Comparison of ENCODE assay signal across 1 cellular context in the genomic region with DNA sequence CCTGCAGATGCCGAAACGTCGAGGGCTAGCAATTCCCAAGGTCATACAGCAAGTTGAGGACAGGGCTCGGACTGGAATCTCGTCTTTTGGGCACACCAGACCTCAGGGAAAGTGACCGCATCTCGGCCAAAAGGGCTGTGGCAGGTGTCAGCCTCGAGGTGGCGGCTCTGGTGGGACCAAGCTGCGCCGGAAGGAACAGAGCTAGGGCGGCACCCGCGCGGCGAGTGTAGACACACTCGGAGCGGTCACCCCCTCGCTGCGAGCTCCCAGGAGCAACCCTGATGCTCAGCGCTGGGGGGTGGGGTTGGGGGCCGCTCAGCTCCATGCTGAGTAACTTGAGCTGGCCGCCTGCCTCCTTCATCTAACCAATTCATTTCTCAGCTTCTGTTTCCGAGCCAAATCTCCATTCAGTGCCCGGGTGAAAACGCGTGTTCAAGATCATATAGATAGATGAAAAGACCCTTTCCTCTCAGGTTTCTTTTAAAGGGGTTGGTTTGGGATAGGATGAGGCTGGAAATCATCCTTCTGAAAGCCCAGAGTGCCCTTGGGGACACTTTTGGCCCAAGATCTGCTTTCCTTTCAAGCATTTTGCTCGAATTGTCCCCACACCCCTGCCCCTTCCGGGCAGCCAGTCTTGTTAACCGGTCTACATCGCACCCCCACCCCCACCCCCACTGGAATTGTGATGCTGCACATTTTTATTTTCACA.
TF ChIP-seq lines count a peak whose summit lies in the region.

No MANE protein-coding gene starts in this region.

TF ChIP-seq in K562, 482 proteins besides CTCF, POLR2A, EP300 and RAD21 (continued from another document and continues in another):
- TF ChIP-seq, protein P1, sequence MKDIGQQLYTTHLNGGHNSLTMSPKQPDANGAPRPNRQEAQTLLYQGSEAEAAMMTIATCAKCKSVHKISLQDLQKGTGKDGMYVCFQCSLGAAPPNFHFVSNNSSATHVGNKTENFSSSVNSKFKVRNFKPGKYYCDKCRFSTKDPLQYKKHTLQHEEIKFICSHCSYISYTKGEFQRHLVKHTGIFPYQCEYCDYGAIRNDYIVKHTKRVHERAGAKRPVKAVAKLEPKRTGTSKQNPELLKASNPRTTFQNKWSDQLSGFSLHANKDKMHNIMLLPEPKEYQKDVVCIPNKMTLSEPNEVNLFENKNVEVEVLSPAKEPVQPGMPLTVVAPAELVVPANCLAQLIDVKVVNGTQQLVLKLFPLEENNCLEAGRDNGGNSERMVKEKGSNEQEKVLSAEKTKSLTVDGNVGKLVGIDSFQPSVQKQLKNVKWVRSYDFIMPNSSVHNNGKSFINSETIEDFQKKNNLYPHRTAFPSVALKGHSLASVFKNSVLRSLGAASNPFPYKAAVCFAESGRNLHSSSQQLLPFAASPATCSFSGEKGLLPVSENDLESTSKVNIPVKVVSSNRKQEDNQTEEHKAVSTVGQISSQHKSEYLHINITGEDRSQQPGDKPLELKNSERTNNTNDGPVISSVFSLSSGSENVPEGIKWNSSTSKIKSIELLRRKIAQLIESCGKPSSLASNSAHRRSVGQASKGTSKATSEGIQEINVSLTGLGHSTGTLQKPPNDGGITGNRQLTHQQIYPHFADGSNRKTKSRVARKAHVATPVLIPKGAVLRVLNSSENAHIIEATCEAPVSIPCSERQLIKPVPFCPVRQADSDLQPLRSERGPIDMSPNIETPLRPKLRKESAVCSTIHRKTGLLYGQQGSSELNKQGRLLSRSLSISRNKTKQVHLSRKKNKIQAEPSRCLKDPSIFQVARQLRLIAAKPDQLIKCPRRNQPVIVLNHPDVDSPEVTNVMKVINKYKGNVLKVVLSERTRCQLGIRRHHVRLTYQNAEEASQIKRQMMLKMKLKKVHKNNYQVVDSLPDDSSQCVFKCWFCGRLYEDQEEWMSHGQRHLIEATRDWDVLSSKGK (CRISPR knock-in tag; IDR thresholded peaks at IDR 0.05) = no peak
- TF ChIP-seq, protein P2, sequence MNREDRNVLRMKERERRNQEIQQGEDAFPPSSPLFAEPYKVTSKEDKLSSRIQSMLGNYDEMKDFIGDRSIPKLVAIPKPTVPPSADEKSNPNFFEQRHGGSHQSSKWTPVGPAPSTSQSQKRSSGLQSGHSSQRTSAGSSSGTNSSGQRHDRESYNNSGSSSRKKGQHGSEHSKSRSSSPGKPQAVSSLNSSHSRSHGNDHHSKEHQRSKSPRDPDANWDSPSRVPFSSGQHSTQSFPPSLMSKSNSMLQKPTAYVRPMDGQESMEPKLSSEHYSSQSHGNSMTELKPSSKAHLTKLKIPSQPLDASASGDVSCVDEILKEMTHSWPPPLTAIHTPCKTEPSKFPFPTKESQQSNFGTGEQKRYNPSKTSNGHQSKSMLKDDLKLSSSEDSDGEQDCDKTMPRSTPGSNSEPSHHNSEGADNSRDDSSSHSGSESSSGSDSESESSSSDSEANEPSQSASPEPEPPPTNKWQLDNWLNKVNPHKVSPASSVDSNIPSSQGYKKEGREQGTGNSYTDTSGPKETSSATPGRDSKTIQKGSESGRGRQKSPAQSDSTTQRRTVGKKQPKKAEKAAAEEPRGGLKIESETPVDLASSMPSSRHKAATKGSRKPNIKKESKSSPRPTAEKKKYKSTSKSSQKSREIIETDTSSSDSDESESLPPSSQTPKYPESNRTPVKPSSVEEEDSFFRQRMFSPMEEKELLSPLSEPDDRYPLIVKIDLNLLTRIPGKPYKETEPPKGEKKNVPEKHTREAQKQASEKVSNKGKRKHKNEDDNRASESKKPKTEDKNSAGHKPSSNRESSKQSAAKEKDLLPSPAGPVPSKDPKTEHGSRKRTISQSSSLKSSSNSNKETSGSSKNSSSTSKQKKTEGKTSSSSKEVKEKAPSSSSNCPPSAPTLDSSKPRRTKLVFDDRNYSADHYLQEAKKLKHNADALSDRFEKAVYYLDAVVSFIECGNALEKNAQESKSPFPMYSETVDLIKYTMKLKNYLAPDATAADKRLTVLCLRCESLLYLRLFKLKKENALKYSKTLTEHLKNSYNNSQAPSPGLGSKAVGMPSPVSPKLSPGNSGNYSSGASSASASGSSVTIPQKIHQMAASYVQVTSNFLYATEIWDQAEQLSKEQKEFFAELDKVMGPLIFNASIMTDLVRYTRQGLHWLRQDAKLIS (CRISPR knock-in tag; IDR thresholded peaks at IDR 0.05) = no peak
- TF ChIP-seq NELFE (IDR thresholded peaks at IDR 0.05; ENCODE audit: insufficient read depth, insufficient read length) (no peak), CTBP1 (IDR thresholded peaks at IDR 0.05; ENCODE audit: borderline replicate concordance) (peak; percentile 58), PTBP1 (IDR thresholded peaks at IDR 0.05; ENCODE audit: low read depth, low read length) (no peak), SIRT6 (IDR thresholded peaks at IDR 0.05; ENCODE audit: low read depth, low read length) (no peak), RHOXF2B (CRISPR knock-in tag; conservative IDR thresholded peaks at IDR 0.05) (no peak), ZNF444 (CRISPR knock-in tag; IDR thresholded peaks at IDR 0.05) (no peak), PHF8 (IDR thresholded peaks at IDR 0.05; ENCODE audit: borderline replicate concordance, low read length) (no peak; the same call in 1 of the 2 replicates), RBM17 (IDR thresholded peaks at IDR 0.05; ENCODE audit: borderline replicate concordance, low read depth, low read length) (no peak), KLF1 (tag; IDR thresholded peaks at IDR 0.05) (no peak), FOSL1 (tag; conservative IDR thresholded peaks at IDR 0.05) (no peak), ZNF41 (CRISPR knock-in tag; conservative IDR thresholded peaks at IDR 0.05) (no peak), ZNF778 (CRISPR knock-in tag; IDR thresholded peaks at IDR 0.05) (no peak), TCF7 (IDR thresholded peaks at IDR 0.05; ENCODE audit: borderline replicate concordance) (no peak), POLR3A (IDR thresholded peaks at IDR 0.05; ENCODE audit: borderline replicate concordance, extremely low read depth, insufficient read depth, insufficient read length) (no peak), TARDBP (IDR thresholded peaks at IDR 0.05) (no peak), SETDB1 (IDR thresholded peaks at IDR 0.05; ENCODE audit: low read length) (no peak), ZNF668 (CRISPR knock-in tag; IDR thresholded peaks at IDR 0.05) (no peak), NONO (IDR thresholded peaks at IDR 0.05; ENCODE audit: low read depth in 2 of 2, low read length in 1 of 2) (no peak), ZSCAN32 (CRISPR knock-in tag; IDR thresholded peaks at IDR 0.05) (peak; percentile 29; the same call in 1 of the 2 replicates)
- TF ChIP-seq, protein P3, sequence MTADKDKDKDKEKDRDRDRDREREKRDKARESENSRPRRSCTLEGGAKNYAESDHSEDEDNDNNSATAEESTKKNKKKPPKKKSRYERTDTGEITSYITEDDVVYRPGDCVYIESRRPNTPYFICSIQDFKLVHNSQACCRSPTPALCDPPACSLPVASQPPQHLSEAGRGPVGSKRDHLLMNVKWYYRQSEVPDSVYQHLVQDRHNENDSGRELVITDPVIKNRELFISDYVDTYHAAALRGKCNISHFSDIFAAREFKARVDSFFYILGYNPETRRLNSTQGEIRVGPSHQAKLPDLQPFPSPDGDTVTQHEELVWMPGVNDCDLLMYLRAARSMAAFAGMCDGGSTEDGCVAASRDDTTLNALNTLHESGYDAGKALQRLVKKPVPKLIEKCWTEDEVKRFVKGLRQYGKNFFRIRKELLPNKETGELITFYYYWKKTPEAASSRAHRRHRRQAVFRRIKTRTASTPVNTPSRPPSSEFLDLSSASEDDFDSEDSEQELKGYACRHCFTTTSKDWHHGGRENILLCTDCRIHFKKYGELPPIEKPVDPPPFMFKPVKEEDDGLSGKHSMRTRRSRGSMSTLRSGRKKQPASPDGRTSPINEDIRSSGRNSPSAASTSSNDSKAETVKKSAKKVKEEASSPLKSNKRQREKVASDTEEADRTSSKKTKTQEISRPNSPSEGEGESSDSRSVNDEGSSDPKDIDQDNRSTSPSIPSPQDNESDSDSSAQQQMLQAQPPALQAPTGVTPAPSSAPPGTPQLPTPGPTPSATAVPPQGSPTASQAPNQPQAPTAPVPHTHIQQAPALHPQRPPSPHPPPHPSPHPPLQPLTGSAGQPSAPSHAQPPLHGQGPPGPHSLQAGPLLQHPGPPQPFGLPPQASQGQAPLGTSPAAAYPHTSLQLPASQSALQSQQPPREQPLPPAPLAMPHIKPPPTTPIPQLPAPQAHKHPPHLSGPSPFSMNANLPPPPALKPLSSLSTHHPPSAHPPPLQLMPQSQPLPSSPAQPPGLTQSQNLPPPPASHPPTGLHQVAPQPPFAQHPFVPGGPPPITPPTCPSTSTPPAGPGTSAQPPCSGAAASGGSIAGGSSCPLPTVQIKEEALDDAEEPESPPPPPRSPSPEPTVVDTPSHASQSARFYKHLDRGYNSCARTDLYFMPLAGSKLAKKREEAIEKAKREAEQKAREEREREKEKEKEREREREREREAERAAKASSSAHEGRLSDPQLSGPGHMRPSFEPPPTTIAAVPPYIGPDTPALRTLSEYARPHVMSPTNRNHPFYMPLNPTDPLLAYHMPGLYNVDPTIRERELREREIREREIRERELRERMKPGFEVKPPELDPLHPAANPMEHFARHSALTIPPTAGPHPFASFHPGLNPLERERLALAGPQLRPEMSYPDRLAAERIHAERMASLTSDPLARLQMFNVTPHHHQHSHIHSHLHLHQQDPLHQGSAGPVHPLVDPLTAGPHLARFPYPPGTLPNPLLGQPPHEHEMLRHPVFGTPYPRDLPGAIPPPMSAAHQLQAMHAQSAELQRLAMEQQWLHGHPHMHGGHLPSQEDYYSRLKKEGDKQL (CRISPR knock-in tag; IDR thresholded peaks at IDR 0.05; ENCODE audit: borderline replicate concordance) = no peak
- TF ChIP-seq, protein P4, sequence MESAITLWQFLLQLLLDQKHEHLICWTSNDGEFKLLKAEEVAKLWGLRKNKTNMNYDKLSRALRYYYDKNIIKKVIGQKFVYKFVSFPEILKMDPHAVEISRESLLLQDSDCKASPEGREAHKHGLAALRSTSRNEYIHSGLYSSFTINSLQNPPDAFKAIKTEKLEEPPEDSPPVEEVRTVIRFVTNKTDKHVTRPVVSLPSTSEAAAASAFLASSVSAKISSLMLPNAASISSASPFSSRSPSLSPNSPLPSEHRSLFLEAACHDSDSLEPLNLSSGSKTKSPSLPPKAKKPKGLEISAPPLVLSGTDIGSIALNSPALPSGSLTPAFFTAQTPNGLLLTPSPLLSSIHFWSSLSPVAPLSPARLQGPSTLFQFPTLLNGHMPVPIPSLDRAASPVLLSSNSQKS (CRISPR knock-in tag; IDR thresholded peaks at IDR 0.05) = no peak
- TF ChIP-seq, protein P5, sequence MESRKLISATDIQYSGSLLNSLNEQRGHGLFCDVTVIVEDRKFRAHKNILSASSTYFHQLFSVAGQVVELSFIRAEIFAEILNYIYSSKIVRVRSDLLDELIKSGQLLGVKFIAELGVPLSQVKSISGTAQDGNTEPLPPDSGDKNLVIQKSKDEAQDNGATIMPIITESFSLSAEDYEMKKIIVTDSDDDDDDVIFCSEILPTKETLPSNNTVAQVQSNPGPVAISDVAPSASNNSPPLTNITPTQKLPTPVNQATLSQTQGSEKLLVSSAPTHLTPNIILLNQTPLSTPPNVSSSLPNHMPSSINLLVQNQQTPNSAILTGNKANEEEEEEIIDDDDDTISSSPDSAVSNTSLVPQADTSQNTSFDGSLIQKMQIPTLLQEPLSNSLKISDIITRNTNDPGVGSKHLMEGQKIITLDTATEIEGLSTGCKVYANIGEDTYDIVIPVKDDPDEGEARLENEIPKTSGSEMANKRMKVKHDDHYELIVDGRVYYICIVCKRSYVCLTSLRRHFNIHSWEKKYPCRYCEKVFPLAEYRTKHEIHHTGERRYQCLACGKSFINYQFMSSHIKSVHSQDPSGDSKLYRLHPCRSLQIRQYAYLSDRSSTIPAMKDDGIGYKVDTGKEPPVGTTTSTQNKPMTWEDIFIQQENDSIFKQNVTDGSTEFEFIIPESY (CRISPR knock-in tag; IDR thresholded peaks at IDR 0.05) = peak; percentile 22; the same call in 1 of the 2 replicates
- TF ChIP-seq, protein P6, sequence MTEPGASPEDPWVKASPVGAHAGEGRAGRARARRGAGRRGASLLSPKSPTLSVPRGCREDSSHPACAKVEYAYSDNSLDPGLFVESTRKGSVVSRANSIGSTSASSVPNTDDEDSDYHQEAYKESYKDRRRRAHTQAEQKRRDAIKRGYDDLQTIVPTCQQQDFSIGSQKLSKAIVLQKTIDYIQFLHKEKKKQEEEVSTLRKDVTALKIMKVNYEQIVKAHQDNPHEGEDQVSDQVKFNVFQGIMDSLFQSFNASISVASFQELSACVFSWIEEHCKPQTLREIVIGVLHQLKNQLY (CRISPR knock-in tag; conservative IDR thresholded peaks at IDR 0.05) = no peak
- TF ChIP-seq, protein P7, sequence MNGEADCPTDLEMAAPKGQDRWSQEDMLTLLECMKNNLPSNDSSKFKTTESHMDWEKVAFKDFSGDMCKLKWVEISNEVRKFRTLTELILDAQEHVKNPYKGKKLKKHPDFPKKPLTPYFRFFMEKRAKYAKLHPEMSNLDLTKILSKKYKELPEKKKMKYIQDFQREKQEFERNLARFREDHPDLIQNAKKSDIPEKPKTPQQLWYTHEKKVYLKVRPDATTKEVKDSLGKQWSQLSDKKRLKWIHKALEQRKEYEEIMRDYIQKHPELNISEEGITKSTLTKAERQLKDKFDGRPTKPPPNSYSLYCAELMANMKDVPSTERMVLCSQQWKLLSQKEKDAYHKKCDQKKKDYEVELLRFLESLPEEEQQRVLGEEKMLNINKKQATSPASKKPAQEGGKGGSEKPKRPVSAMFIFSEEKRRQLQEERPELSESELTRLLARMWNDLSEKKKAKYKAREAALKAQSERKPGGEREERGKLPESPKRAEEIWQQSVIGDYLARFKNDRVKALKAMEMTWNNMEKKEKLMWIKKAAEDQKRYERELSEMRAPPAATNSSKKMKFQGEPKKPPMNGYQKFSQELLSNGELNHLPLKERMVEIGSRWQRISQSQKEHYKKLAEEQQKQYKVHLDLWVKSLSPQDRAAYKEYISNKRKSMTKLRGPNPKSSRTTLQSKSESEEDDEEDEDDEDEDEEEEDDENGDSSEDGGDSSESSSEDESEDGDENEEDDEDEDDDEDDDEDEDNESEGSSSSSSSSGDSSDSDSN (IDR thresholded peaks at IDR 0.05; ENCODE audit: borderline replicate concordance in 1 of 2, low read depth in 2 of 2, low read length in 2 of 2) = peak in 1 of 2 experiments; percentile 21; a peak in 1 of 4 replicates
- TF ChIP-seq, protein P8, sequence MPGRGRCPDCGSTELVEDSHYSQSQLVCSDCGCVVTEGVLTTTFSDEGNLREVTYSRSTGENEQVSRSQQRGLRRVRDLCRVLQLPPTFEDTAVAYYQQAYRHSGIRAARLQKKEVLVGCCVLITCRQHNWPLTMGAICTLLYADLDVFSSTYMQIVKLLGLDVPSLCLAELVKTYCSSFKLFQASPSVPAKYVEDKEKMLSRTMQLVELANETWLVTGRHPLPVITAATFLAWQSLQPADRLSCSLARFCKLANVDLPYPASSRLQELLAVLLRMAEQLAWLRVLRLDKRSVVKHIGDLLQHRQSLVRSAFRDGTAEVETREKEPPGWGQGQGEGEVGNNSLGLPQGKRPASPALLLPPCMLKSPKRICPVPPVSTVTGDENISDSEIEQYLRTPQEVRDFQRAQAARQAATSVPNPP (IDR thresholded peaks at IDR 0.05; ENCODE audit: borderline replicate concordance, insufficient read depth, insufficient read length) = no peak
- TF ChIP-seq, protein P9, sequence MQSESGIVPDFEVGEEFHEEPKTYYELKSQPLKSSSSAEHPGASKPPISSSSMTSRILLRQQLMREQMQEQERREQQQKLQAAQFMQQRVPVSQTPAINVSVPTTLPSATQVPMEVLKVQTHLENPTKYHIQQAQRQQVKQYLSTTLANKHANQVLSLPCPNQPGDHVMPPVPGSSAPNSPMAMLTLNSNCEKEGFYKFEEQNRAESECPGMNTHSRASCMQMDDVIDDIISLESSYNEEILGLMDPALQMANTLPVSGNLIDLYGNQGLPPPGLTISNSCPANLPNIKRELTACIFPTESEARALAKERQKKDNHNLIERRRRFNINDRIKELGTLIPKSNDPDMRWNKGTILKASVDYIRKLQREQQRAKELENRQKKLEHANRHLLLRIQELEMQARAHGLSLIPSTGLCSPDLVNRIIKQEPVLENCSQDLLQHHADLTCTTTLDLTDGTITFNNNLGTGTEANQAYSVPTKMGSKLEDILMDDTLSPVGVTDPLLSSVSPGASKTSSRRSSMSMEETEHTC (IDR thresholded peaks at IDR 0.05) = no peak
